1 cellular context compared by ENCODE assay signal in the genomic region with DNA sequence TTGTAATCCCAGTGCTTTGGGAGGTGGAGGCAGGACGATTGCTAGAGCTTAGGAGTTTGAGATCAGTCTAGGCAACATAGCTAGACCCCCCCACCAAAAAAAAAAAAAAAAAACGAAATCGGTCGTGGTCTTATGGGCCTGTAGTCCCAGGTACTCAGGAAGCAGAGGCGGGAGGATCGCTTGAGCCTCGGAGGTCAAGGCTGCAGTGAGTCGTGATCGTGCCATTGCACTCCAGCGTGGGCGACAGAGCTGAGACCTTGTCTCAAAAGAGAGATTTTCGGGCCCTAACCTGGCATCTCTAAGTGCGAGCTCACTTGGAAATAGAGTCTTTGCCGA.
TF ChIP-seq lines count a peak whose summit lies in the region.

No MANE protein-coding gene starts in this region.

TF ChIP-seq in GM23338, 12 proteins besides CTCF, POLR2A, EP300 and RAD21:
- TF ChIP-seq POLR2AphosphoS5 (IDR thresholded peaks at IDR 0.05; ENCODE audit: low read depth) = no peak
- TF ChIP-seq ZNF331 (CRISPR knock-in tag; IDR thresholded peaks at IDR 0.05; ENCODE audit: low read depth) = no peak
- no peak for TF ChIP-seq STAT1 (IDR thresholded peaks at IDR 0.05; ENCODE audit: unreplicated experiment)
- TF ChIP-seq, protein P1, sequence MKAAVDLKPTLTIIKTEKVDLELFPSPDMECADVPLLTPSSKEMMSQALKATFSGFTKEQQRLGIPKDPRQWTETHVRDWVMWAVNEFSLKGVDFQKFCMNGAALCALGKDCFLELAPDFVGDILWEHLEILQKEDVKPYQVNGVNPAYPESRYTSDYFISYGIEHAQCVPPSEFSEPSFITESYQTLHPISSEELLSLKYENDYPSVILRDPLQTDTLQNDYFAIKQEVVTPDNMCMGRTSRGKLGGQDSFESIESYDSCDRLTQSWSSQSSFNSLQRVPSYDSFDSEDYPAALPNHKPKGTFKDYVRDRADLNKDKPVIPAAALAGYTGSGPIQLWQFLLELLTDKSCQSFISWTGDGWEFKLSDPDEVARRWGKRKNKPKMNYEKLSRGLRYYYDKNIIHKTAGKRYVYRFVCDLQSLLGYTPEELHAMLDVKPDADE (IDR thresholded peaks at IDR 0.05) = no peak
- TF ChIP-seq, protein P2, sequence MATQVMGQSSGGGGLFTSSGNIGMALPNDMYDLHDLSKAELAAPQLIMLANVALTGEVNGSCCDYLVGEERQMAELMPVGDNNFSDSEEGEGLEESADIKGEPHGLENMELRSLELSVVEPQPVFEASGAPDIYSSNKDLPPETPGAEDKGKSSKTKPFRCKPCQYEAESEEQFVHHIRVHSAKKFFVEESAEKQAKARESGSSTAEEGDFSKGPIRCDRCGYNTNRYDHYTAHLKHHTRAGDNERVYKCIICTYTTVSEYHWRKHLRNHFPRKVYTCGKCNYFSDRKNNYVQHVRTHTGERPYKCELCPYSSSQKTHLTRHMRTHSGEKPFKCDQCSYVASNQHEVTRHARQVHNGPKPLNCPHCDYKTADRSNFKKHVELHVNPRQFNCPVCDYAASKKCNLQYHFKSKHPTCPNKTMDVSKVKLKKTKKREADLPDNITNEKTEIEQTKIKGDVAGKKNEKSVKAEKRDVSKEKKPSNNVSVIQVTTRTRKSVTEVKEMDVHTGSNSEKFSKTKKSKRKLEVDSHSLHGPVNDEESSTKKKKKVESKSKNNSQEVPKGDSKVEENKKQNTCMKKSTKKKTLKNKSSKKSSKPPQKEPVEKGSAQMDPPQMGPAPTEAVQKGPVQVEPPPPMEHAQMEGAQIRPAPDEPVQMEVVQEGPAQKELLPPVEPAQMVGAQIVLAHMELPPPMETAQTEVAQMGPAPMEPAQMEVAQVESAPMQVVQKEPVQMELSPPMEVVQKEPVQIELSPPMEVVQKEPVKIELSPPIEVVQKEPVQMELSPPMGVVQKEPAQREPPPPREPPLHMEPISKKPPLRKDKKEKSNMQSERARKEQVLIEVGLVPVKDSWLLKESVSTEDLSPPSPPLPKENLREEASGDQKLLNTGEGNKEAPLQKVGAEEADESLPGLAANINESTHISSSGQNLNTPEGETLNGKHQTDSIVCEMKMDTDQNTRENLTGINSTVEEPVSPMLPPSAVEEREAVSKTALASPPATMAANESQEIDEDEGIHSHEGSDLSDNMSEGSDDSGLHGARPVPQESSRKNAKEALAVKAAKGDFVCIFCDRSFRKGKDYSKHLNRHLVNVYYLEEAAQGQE (IDR thresholded peaks at IDR 0.05; ENCODE audit: unreplicated experiment) = no peak
- TF ChIP-seq EZH2 (IDR thresholded peaks at IDR 0.05; ENCODE audit: low read depth, unreplicated experiment) = no peak
- TF ChIP-seq ZNF114 (CRISPR knock-in tag; IDR thresholded peaks at IDR 0.05) = no peak
- no peak for TF ChIP-seq JUNB (IDR thresholded peaks at IDR 0.05; ENCODE audit: unreplicated experiment)
- TF ChIP-seq NANOG (IDR thresholded peaks at IDR 0.05; ENCODE audit: borderline replicate concordance) = no peak
- TF ChIP-seq CREB1 (CRISPR knock-in tag; IDR thresholded peaks at IDR 0.05; ENCODE audit: low read depth) = no peak
